13 cellular contexts compared by ENCODE assay signal in the genomic region with DNA sequence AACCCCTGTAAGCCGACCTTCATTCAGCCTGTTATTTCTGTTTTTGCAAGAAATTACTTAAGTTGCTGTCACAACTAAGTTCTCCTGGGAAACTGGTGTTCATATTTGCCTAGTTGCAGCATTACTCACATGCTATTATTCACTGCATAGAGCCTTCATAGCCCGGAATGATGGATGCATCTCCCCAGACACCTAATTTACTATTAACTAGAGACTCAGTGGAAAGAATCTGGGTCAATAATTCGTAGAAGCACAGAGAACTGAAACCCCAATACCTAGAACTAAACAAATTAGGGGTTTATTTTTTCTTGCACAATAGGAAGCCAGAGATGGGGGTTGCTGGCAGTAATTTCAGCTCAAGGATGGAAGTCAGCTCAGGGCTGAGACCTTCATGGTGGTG.
DNase-seq lines count a peak whose midpoint lies in the region; ATAC-seq, FAIRE-seq and TF ChIP-seq lines count a peak whose summit lies in the region.
"Had no signal": no experiment of that assay in that cellular context is flagged by ENCODE, and none has a peak within 500 bp of the region (broad histone marks: within the 10 kb centered on the region; RNA-seq: fewer than 3 reads in every experiment).

No MANE protein-coding gene starts in this region.

- TF ChIP-seq CTCF in epithelial cell of esophagus (IDR thresholded peaks at IDR 0.05; ENCODE audit: insufficient read depth, low read depth, low read length, missing control alignments): no peak

- peak; percentile 80 for ATAC-seq in GM21515 (IDR thresholded peaks at IDR 0.05; ENCODE audit: unreplicated experiment)
- peak; percentile 72 for ATAC-seq in HG03066 (IDR thresholded peaks at IDR 0.05; ENCODE audit: low read depth, unreplicated experiment)

- H3K4me3 ChIP-seq in epithelial cell of esophagus (ENCODE audit: low read length): no peak overlapping the region

- peak; percentile 84 for FAIRE-seq in GM18507 (lab: Jason Lieb, UNC)

- no peak for DNase-seq in GM18507 (ENCODE audit: extremely low spot score, insufficient read length, low read depth)
- peak; percentile 20 for DNase-seq in epithelial cell of esophagus (ENCODE audit: low read depth)
- DNase-seq in NCI-H69 (lab: John Stamatoyannopoulos, UW): no peak
- no peak for DNase-seq in iPS-NIHi11 (ENCODE audit: low spot score)
- DNase-seq in NAMALWA (ENCODE audit: low spot score): no peak
- no peak for DNase-seq in NCI-H1105 (lab: John Stamatoyannopoulos, UW)
- DNase-seq: activated CD4-positive, CD25-positive, alpha-beta regulatory T cell treated with anti-CD3 and anti-CD28 coated beads, Interleukin-2, amount 50 U/mL, for 72 hours; activated naive CD4-positive, alpha-beta T cell; dermis blood vessel endothelial cell; hippocampal formation; NCI-H2107 had no signal
